5 cellular contexts compared by ENCODE assay signal in the genomic region with DNA sequence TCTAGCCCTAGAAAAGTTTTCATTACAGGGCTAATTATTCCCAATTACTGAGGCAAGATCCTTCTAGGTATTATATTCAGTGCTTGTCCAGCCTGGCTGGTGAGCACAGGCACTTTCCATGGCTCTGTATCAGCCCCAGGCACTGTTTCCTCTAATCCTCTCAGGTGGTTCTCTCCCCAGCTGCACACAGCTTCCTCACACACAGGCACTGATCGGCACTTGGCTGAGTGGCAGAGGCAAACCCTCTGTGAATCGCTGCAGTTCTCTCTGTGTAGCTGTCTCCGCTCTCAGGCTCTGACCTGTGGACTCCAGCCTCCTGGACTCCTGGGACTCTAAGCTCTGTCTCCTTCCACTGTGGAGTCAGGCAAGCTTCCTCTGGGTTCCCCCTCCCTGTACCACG.
DNase-seq lines count a peak whose midpoint lies in the region; ATAC-seq and TF ChIP-seq lines count a peak whose summit lies in the region.
"Not testable (repeated sequence)": the region's sequence is repeated elsewhere in the genome, so short reads cannot be mapped to it uniquely, and the experiment has no call there.

No MANE protein-coding gene starts in this region.

- WGBS in body of pancreas, 2 donors, result 38 to 41% methylated on average over 4 of the region's 4 CpGs

- not testable (repeated sequence) for H3K27me3 ChIP-seq in WERI-Rb-1 (ENCODE audit: insufficient read depth, low read depth, severe bottlenecking); body of pancreas; foreskin keratinocyte

- not testable (repeated sequence) for H3K27me3 Mint-ChIP-seq in neural crest cell (ENCODE audit: low read depth)

- DNase-seq in WERI-Rb-1, result peak; percentile 8
- peak in 1 of 4 donors; percentile 27 for DNase-seq in body of pancreas
- not testable (repeated sequence) for DNase-seq in foreskin keratinocyte; neural crest cell (ENCODE audit: low read depth, low spot score); stimulated activated effector memory CD8-positive, alpha-beta T cell treated with anti-CD3 and anti-CD28 coated beads, Interleukin-12 subunit alpha, Interleukin-12 subunit beta, amount 100 ng/mL, for 72 hours (ENCODE audit: low spot score in 2 of 2)

- H3K4me1 ChIP-seq in body of pancreas, result peaks cover 11% of the 10 kb centered on the region
- H3K4me1 ChIP-seq in foreskin keratinocyte, result not testable (repeated sequence)

- not testable (repeated sequence) for H3K9me3 ChIP-seq in WERI-Rb-1 (ENCODE audit: severe bottlenecking); body of pancreas

- not testable (repeated sequence) for TF ChIP-seq POLR2A in body of pancreas (IDR thresholded peaks at IDR 0.05)

- H3K4me1 Mint-ChIP-seq in neural crest cell; stimulated activated effector memory CD8-positive, alpha-beta T cell treated with anti-CD3 and anti-CD28 coated beads, Interleukin-12 subunit alpha, Interleukin-12 subunit beta, amount 100 ng/mL, for 72 hours: not testable (repeated sequence)

- H3K36me3 Mint-ChIP-seq in neural crest cell (ENCODE audit: low read depth); stimulated activated effector memory CD8-positive, alpha-beta T cell treated with anti-CD3 and anti-CD28 coated beads, Interleukin-12 subunit alpha, Interleukin-12 subunit beta, amount 100 ng/mL, for 72 hours: not testable (repeated sequence)

- not testable (repeated sequence) for H3K27ac ChIP-seq in WERI-Rb-1, body of pancreas, foreskin keratinocyte

- H3K4me3 Mint-ChIP-seq in neural crest cell; stimulated activated effector memory CD8-positive, alpha-beta T cell treated with anti-CD3 and anti-CD28 coated beads, Interleukin-12 subunit alpha, Interleukin-12 subunit beta, amount 100 ng/mL, for 72 hours: not testable (repeated sequence)

- not testable (repeated sequence) for TF ChIP-seq CTCF in WERI-Rb-1 (IDR thresholded peaks at IDR 0.05; ENCODE audit: low read depth, low read length); body of pancreas (IDR thresholded peaks at IDR 0.05); foreskin keratinocyte (conservative IDR thresholded peaks at IDR 0.05); neural crest cell (conservative IDR thresholded peaks at IDR 0.05)

- not testable (repeated sequence) for H3K36me3 ChIP-seq in WERI-Rb-1; body of pancreas (replicated peaks in 1 of 2; ENCODE audit: insufficient read depth in 1 of 2, low read depth in 2 of 2)

- ATAC-seq in body of pancreas, result peak; percentile 42
- ATAC-seq in foreskin keratinocyte, result peak; percentile 29
- peak; percentile 13 for ATAC-seq in stimulated activated effector memory CD8-positive, alpha-beta T cell treated with anti-CD3 and anti-CD28 coated beads, Interleukin-12 subunit alpha, Interleukin-12 subunit beta, amount 100 ng/mL, for 72 hours

- not testable (repeated sequence) for H3K9me3 Mint-ChIP-seq in neural crest cell; stimulated activated effector memory CD8-positive, alpha-beta T cell treated with anti-CD3 and anti-CD28 coated beads, Interleukin-12 subunit alpha, Interleukin-12 subunit beta, amount 100 ng/mL, for 72 hours

- H3K4me3 ChIP-seq in WERI-Rb-1 (ENCODE audit: low read depth, low read length); body of pancreas: not testable (repeated sequence)

- intact Hi-C loops in body of pancreas (cut with DNase I), result not testable (repeated sequence)

- H3K27ac Mint-ChIP-seq in neural crest cell (ENCODE audit: unreplicated experiment), result peak overlapping the region; percentile 58
- not testable (repeated sequence) for H3K27ac Mint-ChIP-seq in stimulated activated effector memory CD8-positive, alpha-beta T cell treated with anti-CD3 and anti-CD28 coated beads, Interleukin-12 subunit alpha, Interleukin-12 subunit beta, amount 100 ng/mL, for 72 hours
